18 cellular contexts compared by ENCODE assay signal in genomic region chr7:110759069-110759468, GRCh38.
DNase-seq lines count a peak whose midpoint lies in the region; ATAC-seq and TF ChIP-seq lines count a peak whose summit lies in the region.
"Had no signal": no experiment of that assay in that cellular context is flagged by ENCODE, and none has a peak within 500 bp of the region (broad histone marks: within the 10 kb centered on the region; RNA-seq: fewer than 3 reads in every experiment).

No MANE protein-coding gene starts in this region.

- no peak overlapping the region for H3K18ac ChIP-seq in trophoblast cell (ENCODE audit: low read length)

- H3K4me2 ChIP-seq in PC-3 (ENCODE audit: low read length) (peak overlapping the region; percentile 58), trophoblast cell (ENCODE audit: low read length) (no peak overlapping the region)

- ATAC-seq in PC-3, result peak; percentile 96
- ATAC-seq: T-cell had no signal

- no TSS peak for BruUV-seq in PC-3 (replicated peaks; lab: Mats Ljungman, UMichigan)

- H3K36me3 ChIP-seq in PC-3 (ENCODE audit: low read depth, low read length) (no peaks in the 10 kb centered on the region), trophoblast cell (ENCODE audit: control insufficient read depth in 1 of 2, insufficient read depth in 2 of 2, low read length in 2 of 2) (no peaks in the 10 kb centered on the region)

- no peak overlapping the region for H4K8ac ChIP-seq in trophoblast cell (ENCODE audit: low read depth, low read length)

- H2AK5ac ChIP-seq in trophoblast cell (ENCODE audit: low read length), result no peak overlapping the region

- H3K9me3 ChIP-seq in PC-3 (ENCODE audit: low read length) (no peaks in the 10 kb centered on the region), trophoblast cell (ENCODE audit: insufficient read depth, low read depth, low read length) (no peaks in the 10 kb centered on the region)

- H3K4ac ChIP-seq in trophoblast cell (ENCODE audit: low read depth, low read length), result no peak overlapping the region

- no peak overlapping the region for H3K14ac ChIP-seq in trophoblast cell (ENCODE audit: low read length)

- CTCF ChIA-PET in PC-3 (lab: Charles Lee), result interaction anchor here (0.6 kb wide), 1 partner anchor 156 kb away, joined by 6 read pairs; no protein-coding TSS in a partner anchor

- H3K23ac ChIP-seq in trophoblast cell (ENCODE audit: low read length), result no peak overlapping the region

- peaks cover 18% of the 10 kb centered on the region for H3K4me1 ChIP-seq in PC-3 (ENCODE audit: insufficient read depth, low read length)
- H3K4me1 ChIP-seq in trophoblast cell (ENCODE audit: control insufficient read depth in 1 of 2, insufficient read depth in 2 of 2, low read length in 2 of 2), result peaks cover 2 to 11% of the 10 kb centered on the region in 2 experiments

- H4K91ac ChIP-seq in trophoblast cell (ENCODE audit: low read depth, low read length), result no peak overlapping the region

- DNase-seq in ELR (ENCODE audit: low read depth) (peak; percentile 9), PC-3 (peak; percentile 79), epithelial cell of esophagus (ENCODE audit: low read depth) (peak; percentile 30), trophoblast cell (peak; percentile 56 to 58), HUDEP-2 (lab: John Stamatoyannopoulos, UW; ENCODE audit: unreplicated experiment in 76 of 76) (no peak), LoVo (ENCODE audit: low spot score) (no peak), lower leg skin (ENCODE audit: low spot score in 2 of 2) (no peak)
- DNase-seq: C1 segment of cervical spinal cord, DMS79, H9, IMR-90, Karpas-422, MM.1S, NCI-H1105, NCI-H2081 treated with DMSO at 0.1 percent for 48 hours, NCI-H226, NCI-H524 treated with DMSO at 0.1 percent for 48 hours, T-cell had no signal

- TF ChIP-seq CTCF in PC-3 (conservative IDR thresholded peaks at IDR 0.05; ENCODE audit: low read depth, low read length) (no peak), epithelial cell of esophagus (IDR thresholded peaks at IDR 0.05; ENCODE audit: insufficient read depth, low read depth, low read length, missing control alignments) (no peak), lower leg skin (IDR thresholded peaks at IDR 0.05) (no peak)

- H2BK120ac ChIP-seq in trophoblast cell (ENCODE audit: insufficient read depth, low read length, poor library complexity), result no peak overlapping the region

- POLR2A ChIA-PET in PC-3 (lab: Charles Lee; ENCODE audit: unreplicated experiment), result interaction anchor here (0.5 kb wide), 1 partner anchor 83 kb away, joined by 3 read pairs; no protein-coding TSS in a partner anchor

- H4K12ac ChIP-seq in trophoblast cell (ENCODE audit: low read depth, low read length), result no peak overlapping the region

- H2AFZ ChIP-seq in PC-3 (ENCODE audit: low read length) (no peak overlapping the region), trophoblast cell (ENCODE audit: insufficient read depth, low read length, poor library complexity) (no peak overlapping the region)

- H2BK5ac ChIP-seq in trophoblast cell (ENCODE audit: low read depth, low read length, poor library complexity), result no peak overlapping the region

- H3K79me2 ChIP-seq in PC-3 (ENCODE audit: low read length), result no peaks in the 10 kb centered on the region
- H3K79me2 ChIP-seq in trophoblast cell (ENCODE audit: control insufficient read depth, insufficient read depth, low read length, poor library complexity), result no peaks in the 10 kb centered on the region

- H3K9ac ChIP-seq in PC-3 (ENCODE audit: low read length) (no peak overlapping the region), trophoblast cell (ENCODE audit: low read length) (no peak overlapping the region)

- H3K4me3 ChIP-seq in PC-3 (ENCODE audit: low read length) (no peak overlapping the region), epithelial cell of esophagus (ENCODE audit: low read length) (no peak overlapping the region), trophoblast cell (ENCODE audit: low read depth, low read length) (no peak overlapping the region), lower leg skin (ENCODE audit: low read depth, poor library complexity, severe bottlenecking) (no peak overlapping the region)

- no peaks in the 10 kb centered on the region for H3K79me1 ChIP-seq in trophoblast cell (ENCODE audit: low read length)

- no CpG with 5 or more reads among the region's 4 CpGs for WGBS in trophoblast cell (ENCODE audit: extremely low coverage, insufficient coverage, insufficient read length)
- WGBS in lower leg skin, 2 donors, result 88 to 94% methylated on average over 4 of the region's 4 CpGs

- H4K20me1 ChIP-seq in PC-3 (ENCODE audit: low read length), result no peaks in the 10 kb centered on the region

- intact Hi-C loops in PC-3 (cut with micrococcal nuclease), result no loop called here
- intact Hi-C loops in lower leg skin (cut with DNase I; ENCODE audit: low total_unique reads), result no loop called here

- H3K27me3 ChIP-seq in PC-3 (ENCODE audit: low read length), result no peaks in the 10 kb centered on the region
- H3K27me3 ChIP-seq in trophoblast cell (ENCODE audit: insufficient read depth, low read length), result no peaks in the 10 kb centered on the region

- no peak overlapping the region for H2BK12ac ChIP-seq in trophoblast cell (ENCODE audit: low read length)

- peak overlapping the region; percentile 72 for H3K27ac ChIP-seq in PC-3 (ENCODE audit: low read length)
- H3K27ac ChIP-seq in trophoblast cell (ENCODE audit: low read depth, low read length), result peak overlapping the region; percentile 70

- H3F3A ChIP-seq in PC-3 (ENCODE audit: low read length, unreplicated experiment), result no peaks in the 10 kb centered on the region

- H3K9me2 ChIP-seq in PC-3 (replicated peaks; ENCODE audit: low read length), result no peaks in the 10 kb centered on the region

- no peak for TF ChIP-seq POLR2A in lower leg skin (IDR thresholded peaks at IDR 0.05)

Comparison
In these comparisons a context has a peak if more than half of its experiments do, and no peak if none do; other contexts are left out.
1. DNase-seq: peak in ELR (single experiment), PC-3 (single experiment), epithelial cell of esophagus (single experiment) and trophoblast cell (2 of 2); none in HUDEP-2 (0 of 76), LoVo (single experiment) and lower leg skin (0 of 2).